8 cellular contexts compared by ENCODE assay signal in genomic region chrX:30513284-30513683, GRCh38.
DNase-seq lines count a peak whose midpoint lies in the region; ATAC-seq, FAIRE-seq and TF ChIP-seq lines count a peak whose summit lies in the region.

No MANE protein-coding gene starts in this region.

- no peaks in the 10 kb centered on the region for H3K36me3 Mint-ChIP-seq in type B pancreatic cell

- H3K27ac ChIP-seq in heart left ventricle: no peak overlapping the region
- no peak overlapping the region for H3K27ac ChIP-seq in H1 (ENCODE audit: low read depth, low read length)

- H3K36me3 ChIP-seq in heart left ventricle (no peaks in the 10 kb centered on the region), H1 (ENCODE audit: control insufficient read depth in 2 of 4, insufficient read depth in 4 of 4, low read length in 3 of 4) (no peaks in the 10 kb centered on the region)

- no peaks in the 10 kb centered on the region for H3K9me3 Mint-ChIP-seq in type B pancreatic cell

- intact Hi-C loops in heart left ventricle (cut with DNase I) (no loop called here), Right ventricle myocardium inferior (cut with DNase I) (no loop called here)

- no peak overlapping the region for H3K27ac Mint-ChIP-seq in type B pancreatic cell

- H2BK5ac ChIP-seq in H1 (ENCODE audit: low read depth, low read length): no peak overlapping the region

- H2AK5ac ChIP-seq in H1 (ENCODE audit: low read depth, low read length): no peak overlapping the region

- TF ChIP-seq POLR2A in heart left ventricle (IDR thresholded peaks at IDR 0.05): no peak
- no peak for TF ChIP-seq POLR2A in H1 (IDR thresholded peaks at IDR 0.05; ENCODE audit: control extremely low read depth in 1 of 2, low read depth in 2 of 2, low read length in 2 of 2)

- peak; percentile 31 to 40 for TF ChIP-seq RAD21 in H1 (IDR thresholded peaks at IDR 0.05 in 1 of 2, conservative IDR thresholded peaks at IDR 0.05 in 1 of 2; ENCODE audit: low read depth in 2 of 2, low read length in 2 of 2)

- H3K18ac ChIP-seq in H1 (ENCODE audit: extremely low read depth, low read length): no peak overlapping the region

- H3K9me3 ChIP-seq in heart left ventricle: no peaks in the 10 kb centered on the region
- H3K9me3 ChIP-seq in H1 (ENCODE audit: insufficient read depth in 2 of 2, low read depth in 1 of 2, low read length in 1 of 2): no peaks in the 10 kb centered on the region

- peaks cover 6% of the 10 kb centered on the region for H3K4me1 Mint-ChIP-seq in type B pancreatic cell (ENCODE audit: unreplicated experiment)

- FAIRE-seq in H1 (lab: Jason Lieb, UNC): peak; percentile 73

- H3K23me2 ChIP-seq in H1 (ENCODE audit: low read depth, low read length): no peaks in the 10 kb centered on the region

- no peak overlapping the region for H3K23ac ChIP-seq in H1 (ENCODE audit: insufficient read length)

- H4K8ac ChIP-seq in H1 (ENCODE audit: extremely low read depth, insufficient read depth, low read length): no peak overlapping the region

- no peak overlapping the region for H2AFZ ChIP-seq in H1 (ENCODE audit: low read length)

- no peak overlapping the region for H3K4ac ChIP-seq in H1 (replicated peaks; ENCODE audit: insufficient read length, low read depth, low read length)

- H3K79me1 ChIP-seq in H1 (ENCODE audit: low read depth, low read length): no peaks in the 10 kb centered on the region

- H3K56ac ChIP-seq in H1 (replicated peaks; ENCODE audit: insufficient read length, low read depth, low read length): no peak overlapping the region

- H2BK20ac ChIP-seq in H1 (ENCODE audit: low read length): no peak overlapping the region

- H3K4me2 ChIP-seq in H1 (ENCODE audit: insufficient read depth in 1 of 2, low read depth in 2 of 2, low read length in 2 of 2): no peak overlapping the region

- H3K4me3 ChIP-seq in heart left ventricle (no peak overlapping the region), LNCaP clone FGC (ENCODE audit: low read depth, low read length) (no peak overlapping the region), H1 (ENCODE audit: extremely low read depth in 1 of 4, insufficient read depth in 2 of 4, low read depth in 3 of 4, low read length in 4 of 4) (no peak overlapping the region)

- 31 to 57% (median 47%) methylated on average over 3 of the region's 3 CpGs for WGBS in heart left ventricle, 4 donors
- WGBS in H1 (ENCODE audit: extremely low coverage in 1 of 2, insufficient coverage in 1 of 2, insufficient read length in 1 of 2, insufficient replicate concordance in 2 of 2, low coverage in 1 of 2, low lambda C conversion rate in 2 of 2, missing lambda C conversion rate in 1 of 2), 2 experiments: 51% methylated on average over 3 of the region's 3 CpGs; no CpG with 5 or more reads in 1 of the 2 experiments

- no peaks in the 10 kb centered on the region for H3K4me1 ChIP-seq in heart left ventricle
- no peaks in the 10 kb centered on the region for H3K4me1 ChIP-seq in H1 (replicated peaks in 1 of 4; ENCODE audit: control insufficient read depth in 3 of 4, insufficient read depth in 4 of 4, low read length in 3 of 4)

- H3K27me3 Mint-ChIP-seq in type B pancreatic cell: peaks cover under 1% of the 10 kb centered on the region

- no peak overlapping the region for H2BK120ac ChIP-seq in H1 (replicated peaks; ENCODE audit: low read depth, low read length)

- no peak overlapping the region for H3K4me3 Mint-ChIP-seq in type B pancreatic cell

- no peak for TF ChIP-seq EP300 in H1 (IDR thresholded peaks at IDR 0.05; ENCODE audit: borderline replicate concordance in 1 of 2, low read depth in 2 of 2, low read length in 2 of 2)

- DNase-seq in heart left ventricle (no peak), Right ventricle myocardium inferior (ENCODE audit: missing footprints) (no peak), LNCaP clone FGC (ENCODE audit: low read depth) (no peak), H1 (ENCODE audit: low read depth in 1 of 2, low spot score in 2 of 2) (no peak), type B pancreatic cell (ENCODE audit: extremely low spot score, unreplicated experiment) (no peak), NCI-H1417 treated with DMSO at 0.1 percent for 48 hours (lab: John Stamatoyannopoulos, UW) (no peak), NCI-H1694 (lab: John Stamatoyannopoulos, UW) (no peak), occipital lobe (lab: John Stamatoyannopoulos, UW) (no peak)

- CTCF ChIA-PET in H1 (lab: Charles Lee; ENCODE audit: partially characterized antibody): interaction anchor here (0.6 to 2.0 kb wide), 8 partner anchors 8 to 372 kb away, joined by 3 to 6 read pairs (median 3); no protein-coding TSS in a partner anchor

- H3K9ac ChIP-seq in H1 (replicated peaks in 1 of 4; ENCODE audit: extremely low read depth in 1 of 4, low read depth in 3 of 4, low read length in 3 of 4): no peak overlapping the region

- H4K5ac ChIP-seq in H1 (ENCODE audit: insufficient read length, low read depth, low read length): no peak overlapping the region

- peak in 8 of 12 donors; percentile 20 to 48 (median 28) for TF ChIP-seq CTCF in heart left ventricle (IDR thresholded peaks at IDR 0.05)
- TF ChIP-seq CTCF in LNCaP clone FGC (IDR thresholded peaks at IDR 0.05; ENCODE audit: control insufficient read depth, extremely low read depth, insufficient read depth): peak; percentile 38; the same call in 1 of the 2 replicates
- TF ChIP-seq CTCF in H1 (IDR thresholded peaks at IDR 0.05; ENCODE audit: control extremely low read depth in 1 of 3, insufficient read depth in 1 of 3, low read depth in 1 of 3, low read length in 3 of 3): peak in 2 of 3 experiments; percentile 6 to 40; a peak in 2 of 4 replicates
- peak; percentile 77 for TF ChIP-seq CTCF in type B pancreatic cell (conservative IDR thresholded peaks at IDR 0.05)

- POLR2A ChIA-PET in H1 (lab: Charles Lee; ENCODE audit: partially characterized antibody): no interaction called here

- ATAC-seq in heart left ventricle (no peak), Right ventricle myocardium inferior (no peak)

- no peak overlapping the region for H4K91ac ChIP-seq in H1 (replicated peaks; ENCODE audit: insufficient read length, low read length)

- no peak overlapping the region for H3K14ac ChIP-seq in H1 (ENCODE audit: insufficient read length)

- no peaks in the 10 kb centered on the region for H3K79me2 ChIP-seq in H1 (ENCODE audit: control insufficient read depth in 1 of 2, insufficient read depth in 2 of 2, low read length in 2 of 2)

- no peak overlapping the region for H2BK15ac ChIP-seq in H1 (ENCODE audit: low read length)

- no peak overlapping the region for H2BK12ac ChIP-seq in H1 (ENCODE audit: low read depth, low read length)

- H4K20me1 ChIP-seq in H1 (replicated peaks in 1 of 2; ENCODE audit: control insufficient read depth in 1 of 2, insufficient read depth in 2 of 2, low read length in 2 of 2): no peaks in the 10 kb centered on the region

- no peaks in the 10 kb centered on the region for H3K27me3 ChIP-seq in heart left ventricle
- no peaks in the 10 kb centered on the region for H3K27me3 ChIP-seq in H1 (replicated peaks in 1 of 4; ENCODE audit: control insufficient read depth in 3 of 4, extremely low read depth in 1 of 4, insufficient read depth in 3 of 4, low read length in 3 of 4)

Comparison
In these comparisons a context has a peak if more than half of its experiments do, and no peak if none do; other contexts are left out.
1. CTCF ChIP-seq: peak in every context shown above with its lines; median percentile 77 in type B pancreatic cell; 38 in LNCaP clone FGC; 28 in heart left ventricle; 23 in H1.